12 cellular contexts compared by ENCODE assay signal in the genomic region with DNA sequence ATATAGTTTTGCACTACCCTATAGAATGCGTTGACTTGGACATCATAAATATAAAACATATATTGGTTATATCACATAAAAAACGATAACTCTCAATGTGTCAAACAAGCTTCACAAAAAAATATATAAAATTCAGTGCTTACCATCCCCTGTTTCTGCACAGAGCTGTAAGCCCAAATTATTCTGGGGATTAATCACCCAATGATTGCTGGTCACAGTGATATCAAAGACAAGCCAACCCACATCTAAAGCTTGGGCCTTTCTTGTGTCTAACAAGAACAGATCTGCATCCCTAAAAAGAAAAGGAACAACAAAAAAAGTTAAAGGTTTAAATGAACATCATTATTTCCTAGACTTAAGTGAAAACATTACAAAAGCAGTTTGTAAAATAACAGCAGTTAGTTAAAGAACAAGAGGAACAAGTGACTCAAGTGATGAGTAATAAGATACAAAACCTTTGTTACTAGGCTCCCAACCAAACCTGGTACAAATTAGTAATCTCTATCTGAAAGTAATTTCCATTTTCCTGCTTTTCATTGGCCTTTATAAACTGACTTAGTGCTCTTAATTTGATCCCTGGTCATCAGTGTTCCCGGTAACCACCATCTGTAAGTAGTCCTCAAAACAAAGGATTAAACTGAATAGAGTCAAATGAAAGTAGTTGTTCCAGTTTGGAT.
DNase-seq lines count a peak whose midpoint lies in the region; TF ChIP-seq lines count a peak whose summit lies in the region.
"Had no signal": no experiment of that assay in that cellular context is flagged by ENCODE, and none has a peak within 500 bp of the region (broad histone marks: within the 10 kb centered on the region; RNA-seq: fewer than 3 reads in every experiment).

No MANE protein-coding gene starts in this region.

- H3K27me3 ChIP-seq in dorsolateral prefrontal cortex: no peaks in the 10 kb centered on the region

- H3K4me3 ChIP-seq in epithelial cell of proximal tubule (ENCODE audit: low read depth, low read length) (no peak overlapping the region), skeletal muscle cell (ENCODE audit: low read depth, low read length) (no peak overlapping the region), dorsolateral prefrontal cortex (no peak overlapping the region)
- H3K4me3 ChIP-seq: thoracic aorta had no signal

- TF ChIP-seq CTCF in epithelial cell of proximal tubule (conservative IDR thresholded peaks at IDR 0.05; ENCODE audit: low read depth, low read length): no peak
- TF ChIP-seq CTCF in dorsolateral prefrontal cortex (IDR thresholded peaks at IDR 0.05 in 54 of 56, conservative IDR thresholded peaks at IDR 0.05 in 2 of 56; ENCODE audit: low read depth in 1 of 56, partially characterized antibody in 56 of 56): no peak

- DNase-seq in GM04503 (ENCODE audit: low read depth) (peak; percentile 17), RKO (ENCODE audit: low spot score) (peak; percentile 54), epithelial cell of proximal tubule (ENCODE audit: low read depth) (peak; percentile 73), skeletal muscle cell (ENCODE audit: low read depth) (peak; percentile 29), amygdala (lab: John Stamatoyannopoulos, UW) (no peak), dorsolateral prefrontal cortex (no peak), NCI-H774 (lab: John Stamatoyannopoulos, UW) (no peak)
- DNase-seq: activated naive CD8-positive, alpha-beta T cell treated with anti-CD3 and anti-CD28 coated beads, Interleukin-2, amount 10 ng/mL, durations not matched to agents 7 days and 5 days; effector memory CD4-positive, alpha-beta T cell; NCI-H446; SHP77 treated with DMSO at 0.1 percent for 48 hours had no signal

- intact Hi-C loops in dorsolateral prefrontal cortex (cut with DNase I): no loop called here

- no peak overlapping the region for H3K27ac ChIP-seq in dorsolateral prefrontal cortex
- H3K27ac ChIP-seq: thoracic aorta had no signal

Comparison
In these comparisons a context has a peak if more than half of its experiments do, and no peak if none do; other contexts are left out.
1. DNase-seq: peak in GM04503 (single experiment), RKO (single experiment), epithelial cell of proximal tubule (single experiment) and skeletal muscle cell (single experiment); none in amygdala (0 of 56), dorsolateral prefrontal cortex (0 of 10) and NCI-H774 (single experiment).